In the genomic region with DNA sequence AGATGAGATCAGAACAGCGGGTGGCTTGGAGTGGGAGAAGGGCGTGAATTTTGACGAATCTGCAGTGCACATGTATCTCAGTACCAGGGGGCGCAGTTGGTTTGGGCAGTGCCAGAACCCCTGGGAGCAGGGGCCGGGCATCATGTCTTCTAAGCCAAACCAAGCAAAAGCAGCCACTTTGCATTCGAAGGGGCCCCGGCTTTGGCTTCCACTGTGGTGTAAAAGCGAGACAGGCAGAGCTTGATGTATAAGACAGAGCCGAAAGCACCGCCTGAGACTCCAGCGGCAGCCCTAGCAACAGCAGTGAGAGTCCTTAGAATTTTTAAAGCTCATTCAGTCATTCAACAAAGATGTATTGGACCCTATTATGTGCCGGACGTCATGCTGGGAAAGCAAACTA, we compare ENCODE assay signal across 14 cellular contexts. TPM values are rescaled to one million over a fixed set of nuclear protein-coding genes. Genes with fewer than 3 reads are reported as not detected.
DNase-seq lines count a peak whose midpoint lies in the region; ATAC-seq and TF ChIP-seq lines count a peak whose summit lies in the region.
"Had no signal": no experiment of that assay in that cellular context is flagged by ENCODE, and none has a peak within 500 bp of the region (broad histone marks: within the 10 kb centered on the region; RNA-seq: fewer than 3 reads in every experiment).

No MANE protein-coding gene starts in this region.

- TF ChIP-seq CTCF in DND-41 (IDR thresholded peaks at IDR 0.05; ENCODE audit: borderline replicate concordance, extremely low read depth, low read length, poor library complexity, severe bottlenecking) (no peak), Panc1 (IDR thresholded peaks at IDR 0.05) (peak; percentile 16; the same call in 1 of the 2 replicates)

- in situ Hi-C loops in Panc1 (cut with HindIII; ENCODE audit: low pct_unique_long_range_greater_than_20kb, low sequenced_read_pairs) = no loop called here

- peaks cover 9 to 62% (median 47%) of the 10 kb centered on the region in 10 experiments; a peak in 19 of 20 replicates for H3K4me1 ChIP-seq in BLaER1 treated with 17β-estradiol and CSF1 and Interleukin-3, amounts not matched to agents 10 nM and 100 nM
- H3K4me1 ChIP-seq in DND-41 (ENCODE audit: insufficient read depth, low read length) (peaks cover 30% of the 10 kb centered on the region), Panc1 (ENCODE audit: control insufficient read depth, insufficient read depth, low read length) (peaks cover 10% of the 10 kb centered on the region)
- H3K4me1 ChIP-seq: prostate gland had no signal

- H3K27me3 Mint-ChIP-seq in memory B cell = peaks cover under 1% of the 10 kb centered on the region

- intact Hi-C loops in Panc1 (cut with micrococcal nuclease; ENCODE audit: unreplicated experiment) = no loop called here

- peak overlapping the region in 9 of 10 experiments; percentile 3 to 50 (median 33); a peak in 13 of 20 replicates for H3K4me3 ChIP-seq in BLaER1 treated with 17β-estradiol and CSF1 and Interleukin-3, amounts not matched to agents 10 nM and 100 nM
- H3K4me3 ChIP-seq in DND-41 (ENCODE audit: low read depth in 1 of 2, low read length in 2 of 2) = no peak overlapping the region
- H3K4me3 ChIP-seq in Panc1 (ENCODE audit: low read depth in 2 of 2, low read length in 2 of 2) = no peak overlapping the region
- H3K4me3 ChIP-seq: K562, lung, Peyer's patch, prostate gland had no signal

- peak overlapping the region in 7 of 11 experiments; percentile 4 to 63 (median 42); a peak in 13 of 22 replicates for H3K27ac ChIP-seq in BLaER1 treated with 17β-estradiol and CSF1 and Interleukin-3, amounts not matched to agents 10 nM and 100 nM
- H3K27ac ChIP-seq in DND-41 (ENCODE audit: low read length) = no peak overlapping the region
- H3K27ac ChIP-seq in Panc1 (ENCODE audit: low read length) = no peak overlapping the region
- H3K27ac ChIP-seq: Peyer's patch, prostate gland had no signal

- no peak overlapping the region for H2AFZ ChIP-seq in DND-41 (ENCODE audit: low read depth, low read length)

- peak overlapping the region; percentile 61 to 88 (median 79) for H3K4me2 ChIP-seq in BLaER1 treated with 17β-estradiol and CSF1 and Interleukin-3, amounts not matched to agents 10 nM and 100 nM
- no peak overlapping the region for H3K4me2 ChIP-seq in DND-41 (ENCODE audit: insufficient read depth, low read length)

- H4K20me1 ChIP-seq in BLaER1 treated with 17β-estradiol and CSF1 and Interleukin-3, amounts not matched to agents 10 nM and 100 nM = peaks cover 0 to 10% (median 7%) of the 10 kb centered on the region in 11 experiments; a peak in 10 of 22 replicates
- H4K20me1 ChIP-seq in DND-41 (ENCODE audit: insufficient read depth, low read length) = peaks cover 9% of the 10 kb centered on the region

- peak overlapping the region; percentile 60 for H3K4me3 Mint-ChIP-seq in memory B cell

- no peaks in the 10 kb centered on the region for H3K9me3 Mint-ChIP-seq in memory B cell

- peaks cover 0 to 3% (median 0%) of the 10 kb centered on the region in 11 experiments; a peak in 3 of 22 replicates for H3K9me3 ChIP-seq in BLaER1 treated with 17β-estradiol and CSF1 and Interleukin-3, amounts not matched to agents 10 nM and 100 nM (replicated peaks in 1 of 11)
- H3K9me3 ChIP-seq in DND-41 (ENCODE audit: insufficient read depth, low read length, severe bottlenecking) (no peaks in the 10 kb centered on the region), Panc1 (ENCODE audit: control insufficient read depth, insufficient read depth, low read depth, low read length) (no peaks in the 10 kb centered on the region)
- H3K9me3 ChIP-seq: Peyer's patch, prostate gland had no signal

- H3K79me2 ChIP-seq in DND-41 (ENCODE audit: insufficient read depth, low read length) = no peaks in the 10 kb centered on the region

- H3K4me1 Mint-ChIP-seq in memory B cell = peaks cover 24% of the 10 kb centered on the region

- POLR2A ChIA-PET in Panc1 (lab: Charles Lee) = interaction anchor here (0.5 kb wide), 1 partner anchor 616 kb away, joined by 5 read pairs; no protein-coding TSS in a partner anchor

- H3K36me3 Mint-ChIP-seq in memory B cell = no peaks in the 10 kb centered on the region

- no peaks in the 10 kb centered on the region for H3K36me3 ChIP-seq in BLaER1 treated with 17β-estradiol and CSF1 and Interleukin-3, amounts not matched to agents 10 nM and 100 nM
- H3K36me3 ChIP-seq in DND-41 (ENCODE audit: insufficient read depth, low read length) = no peaks in the 10 kb centered on the region
- H3K36me3 ChIP-seq in Panc1 (ENCODE audit: control insufficient read depth, insufficient read depth, low read length) = no peaks in the 10 kb centered on the region
- H3K36me3 ChIP-seq: Peyer's patch, prostate gland had no signal

- peaks cover 0 to 8% (median 0%) of the 10 kb centered on the region in 11 experiments; a peak in 2 of 22 replicates for H3K27me3 ChIP-seq in BLaER1 treated with 17β-estradiol and CSF1 and Interleukin-3, amounts not matched to agents 10 nM and 100 nM
- peaks cover 11% of the 10 kb centered on the region for H3K27me3 ChIP-seq in DND-41 (ENCODE audit: insufficient read depth, low read length, poor library complexity)
- H3K27me3 ChIP-seq in Panc1 (ENCODE audit: control insufficient read depth, insufficient read depth, low read length) = peaks cover 21% of the 10 kb centered on the region
- H3K27me3 ChIP-seq: Peyer's patch had no signal

- BruUV-seq in Panc1 (replicated peaks; lab: Mats Ljungman, UMichigan) = no TSS peak

- ATAC-seq in DND-41 (ENCODE audit: insufficient read depth, low read depth) = no peak
- ATAC-seq in Panc1 = no peak
- ATAC-seq in memory B cell (ENCODE audit: low read depth) = peak; percentile 23
- ATAC-seq in HG02623 (IDR thresholded peaks at IDR 0.05; ENCODE audit: unreplicated experiment) = no peak
- no peak for ATAC-seq in HG03469 (IDR thresholded peaks at IDR 0.05; ENCODE audit: unreplicated experiment)
- ATAC-seq: K562 had no signal

- H3K9ac ChIP-seq in BLaER1 treated with 17β-estradiol and CSF1 and Interleukin-3, amounts not matched to agents 10 nM and 100 nM = peak overlapping the region in 10 of 11 experiments; percentile 2 to 61 (median 42); a peak in 14 of 22 replicates
- no peak overlapping the region for H3K9ac ChIP-seq in DND-41 (ENCODE audit: low read depth, low read length)

- H3K27ac Mint-ChIP-seq in memory B cell = peak overlapping the region; percentile 14

- CTCF ChIA-PET in Panc1 (lab: Charles Lee) = no interaction called here

- DNase-seq in DND-41 (peak; percentile 5), Panc1 (ENCODE audit: low read depth, low spot score) (no peak), memory B cell (ENCODE audit: low spot score in 2 of 2) (peak in 1 of 2 donors; percentile 31), NCI-H2227 (lab: John Stamatoyannopoulos, UW; ENCODE audit: unreplicated experiment) (no peak)
- DNase-seq: central memory CD4-positive, alpha-beta T cell; hypothalamus; NCI-H2171 had no signal

RNA-seq across cellular contexts. Expression of a gene that starts 3.8 kb away (rescaled TPM):
- 0.62 TPM for total RNA-seq in Panc1 (2021; ENCODE audit: unreplicated experiment)
- polyA plus RNA-seq in Panc1 (2012; ENCODE audit: insufficient read length) = 0.05 TPM

Comparison
In these comparisons a context has a peak if more than half of its experiments do, and no peak if none do; other contexts are left out.
1. H3K27ac ChIP-seq: peak in BLaER1 treated with 17β-estradiol and CSF1 and Interleukin-3, amounts not matched to agents 10 nM and 100 nM (7 of 11); none in DND-41 (single experiment) and Panc1 (single experiment).
2. H3K4me3 ChIP-seq: peak in BLaER1 treated with 17β-estradiol and CSF1 and Interleukin-3, amounts not matched to agents 10 nM and 100 nM (9 of 10); none in DND-41 (0 of 2) and Panc1 (0 of 2).